8 cellular contexts compared by ENCODE assay signal in the genomic region with DNA sequence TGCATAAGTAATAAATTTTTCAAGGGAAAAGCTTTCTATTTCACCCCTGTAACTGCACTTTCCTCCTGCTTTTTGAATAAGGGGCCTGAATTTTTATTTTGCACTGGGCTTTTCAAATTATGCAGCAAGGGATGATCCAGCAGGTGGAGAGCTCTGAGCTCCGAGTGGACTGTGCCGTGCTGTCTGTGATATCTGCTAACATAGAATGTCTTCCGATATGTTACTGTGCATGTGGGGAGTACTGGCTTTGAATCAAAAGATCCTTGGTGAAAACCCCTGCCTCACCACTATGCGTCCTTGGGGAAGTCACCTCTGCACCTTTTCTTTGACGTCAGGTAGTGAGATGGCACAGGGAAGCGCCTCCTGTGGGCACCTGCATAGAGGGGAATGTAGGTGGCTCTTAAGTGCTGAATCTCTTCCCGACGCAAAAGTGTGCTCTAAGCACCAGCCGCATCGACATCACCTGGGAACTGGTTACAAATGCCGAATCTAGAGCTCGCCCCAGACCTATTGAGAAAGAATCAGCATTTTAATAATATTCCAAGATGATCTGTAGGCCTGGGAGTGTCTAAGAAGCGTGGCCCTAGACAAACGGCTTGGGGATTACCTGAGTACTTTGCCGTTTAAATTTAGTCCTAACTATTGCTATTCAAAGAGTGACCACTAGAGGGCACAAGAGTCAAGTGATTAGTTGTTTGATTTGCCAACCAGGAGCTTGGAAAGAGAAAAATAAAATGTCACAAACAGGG. TPM values are rescaled to one million over a fixed set of nuclear protein-coding genes. Genes with fewer than 3 reads are reported as not detected.
DNase-seq lines count a peak whose midpoint lies in the region; ATAC-seq and TF ChIP-seq lines count a peak whose summit lies in the region.

No MANE protein-coding gene starts in this region.

- H3K9me3 ChIP-seq in HCT116 (ENCODE audit: control insufficient read depth in 1 of 2, insufficient read depth in 1 of 2, low read depth in 1 of 2, low read length in 2 of 2), result no peaks in the 10 kb centered on the region
- H3K9me3 ChIP-seq in iPS-18a (ENCODE audit: control insufficient read depth, low read depth, low read length), result no peaks in the 10 kb centered on the region
- peaks cover 0 to 10% (median 3%) of the 10 kb centered on the region in 4 donors for H3K9me3 ChIP-seq in stomach

- H3K9me2 ChIP-seq in HCT116 (ENCODE audit: insufficient read depth), result no peaks in the 10 kb centered on the region

- RAD21 ChIA-PET in HCT116 (lab: Charles Lee; ENCODE audit: low non-redundant PET in 1 of 2, low total read pairs in 2 of 2, uncharacterized antibody in 2 of 2, unreplicated experiment in 2 of 2), result interaction anchor here (0.6 to 3.7 kb wide), 9 partner anchors 12 to 295 kb away, joined by 3 to 26 read pairs (median 6); no protein-coding TSS in a partner anchor

- TF ChIP-seq CTCF in HCT116 (IDR thresholded peaks at IDR 0.05 in 2 of 3, conservative IDR thresholded peaks at IDR 0.05 in 1 of 3; ENCODE audit: borderline replicate concordance in 1 of 3, insufficient read depth in 1 of 3, low read depth in 2 of 3, low read length in 2 of 3), result peak; percentile 55 to 92 (median 85); a peak in 5 of 6 replicates
- TF ChIP-seq CTCF in astrocyte of the spinal cord (IDR thresholded peaks at IDR 0.05; ENCODE audit: low read depth, low read length), result peak; percentile 77
- TF ChIP-seq CTCF in stomach (IDR thresholded peaks at IDR 0.05), result peak in 5 of 7 experiments; percentile 35 to 90 (median 86)

- DNase-seq in D341Med (ENCODE audit: low spot score) (peak; percentile 77), HCT116 (ENCODE audit: low read depth, low spot score) (peak; percentile 76), NCI-H345 treated with DMSO at 0.1 percent for 48 hours (lab: John Stamatoyannopoulos, UW; ENCODE audit: unreplicated experiment) (peak; percentile 79), astrocyte of the spinal cord (ENCODE audit: low read depth, low spot score) (peak; percentile 65), stomach (no peak)

- intact Hi-C loops in HCT116 (cut with micrococcal nuclease), result loop anchor here (1.0 kb wide), 4 partner anchors 77 to 296 kb away; no protein-coding TSS in a partner anchor
- intact Hi-C loops in stomach (cut with DNase I; ENCODE audit: low total_unique reads), result no loop called here

- H3K4me2 ChIP-seq in HCT116 (ENCODE audit: low read length), result peak overlapping the region; percentile 77

- H3K4me3 ChIP-seq in HCT116 (replicated peaks in 1 of 2; ENCODE audit: low read depth in 1 of 2, low read length in 2 of 2) (peak overlapping the region; percentile 30 to 44), astrocyte of the spinal cord (ENCODE audit: low read depth, low read length) (no peak overlapping the region), iPS-18a (ENCODE audit: low read length) (peak overlapping the region; percentile 56), stomach (no peak overlapping the region)

- no peak for TF ChIP-seq EP300 in stomach (IDR thresholded peaks at IDR 0.05)

- peak; percentile 93 for ATAC-seq in HCT116
- no peak for ATAC-seq in HG03460 (IDR thresholded peaks at IDR 0.05; ENCODE audit: unreplicated experiment)
- ATAC-seq in HG03432 (IDR thresholded peaks at IDR 0.05; ENCODE audit: unreplicated experiment), result no peak

- BruUV-seq in HCT116 (replicated peaks; lab: Mats Ljungman, UMichigan), result no TSS peak

- H2AFZ ChIP-seq in HCT116 (ENCODE audit: low read depth, low read length, poor library complexity, severe bottlenecking), result peak overlapping the region; percentile 90

- H3K79me2 ChIP-seq in HCT116 (ENCODE audit: insufficient read depth, low read length), result no peaks in the 10 kb centered on the region

- WGBS in stomach, 5 donors, result 11 to 21% (median 15%) methylated on average over 15 of the region's 15 CpGs

- H3K27me3 ChIP-seq in HCT116 (ENCODE audit: insufficient read depth, low read length), result no peaks in the 10 kb centered on the region
- H3K27me3 ChIP-seq in iPS-18a (ENCODE audit: control insufficient read depth, insufficient read depth, low read length), result no peaks in the 10 kb centered on the region
- H3K27me3 ChIP-seq in stomach, result peaks cover 0 to 57% (median 32%) of the 10 kb centered on the region in 3 donors

- TF ChIP-seq POLR2A in HCT116 (IDR thresholded peaks at IDR 0.05; ENCODE audit: borderline replicate concordance, extremely low read depth, insufficient read depth, insufficient read length) (no peak), stomach (IDR thresholded peaks at IDR 0.05) (no peak)

- H3K27ac ChIP-seq in HCT116 (ENCODE audit: low read depth, low read length) (no peak overlapping the region), iPS-18a (ENCODE audit: low read length) (no peak overlapping the region), stomach (no peak overlapping the region)

- H3K9ac ChIP-seq in HCT116 (ENCODE audit: low read length) (peak overlapping the region; percentile 26; the same call in 1 of the 2 replicates), iPS-18a (ENCODE audit: low read length) (no peak overlapping the region)

- H3K36me3 ChIP-seq in HCT116 (ENCODE audit: control insufficient read depth in 1 of 2, insufficient read depth in 2 of 2, low read length in 2 of 2) (no peaks in the 10 kb centered on the region), iPS-18a (ENCODE audit: control insufficient read depth, low read depth, low read length) (no peaks in the 10 kb centered on the region), stomach (no peaks in the 10 kb centered on the region)

- peaks cover 3 to 6% of the 10 kb centered on the region in 2 experiments; a peak in 3 of 4 replicates for H3K4me1 ChIP-seq in HCT116 (ENCODE audit: control insufficient read depth in 1 of 2, insufficient read depth in 2 of 2, low read length in 2 of 2)
- H3K4me1 ChIP-seq in iPS-18a (ENCODE audit: control insufficient read depth, low read depth, low read length), result peaks cover 12% of the 10 kb centered on the region
- peaks cover 0 to 8% (median 6%) of the 10 kb centered on the region in 4 donors for H3K4me1 ChIP-seq in stomach

- peak; percentile 83 for TF ChIP-seq RAD21 in HCT116 (IDR thresholded peaks at IDR 0.05; ENCODE audit: low read depth)

- no peaks in the 10 kb centered on the region for H4K20me1 ChIP-seq in HCT116 (ENCODE audit: insufficient read depth)

- in situ Hi-C loops in astrocyte of the spinal cord (cut with HindIII; ENCODE audit: low sequenced_read_pairs), result no loop called here

- CTCF ChIA-PET in HCT116 (lab: Charles Lee), result interaction anchor here (0.6 to 7.5 kb wide), 27 partner anchors 9 to 658 kb away, joined by 3 to 201 read pairs (median 4); a partner anchor contains a TSS

- POLR2A ChIA-PET in HCT116 (lab: Charles Lee), result no interaction called here

TF ChIP-seq in HCT116, 20 proteins besides CTCF, POLR2A, EP300 and RAD21:
- TF ChIP-seq SIN3A (IDR thresholded peaks at IDR 0.05; ENCODE audit: low read depth), result no peak
- TF ChIP-seq FOSL1 (IDR thresholded peaks at IDR 0.05; ENCODE audit: low read depth), result no peak
- no peak for TF ChIP-seq EGR1 (IDR thresholded peaks at IDR 0.05; ENCODE audit: low read depth)
- TF ChIP-seq TCF7L2 (IDR thresholded peaks at IDR 0.05; ENCODE audit: borderline replicate concordance, extremely low read depth, insufficient read depth, insufficient read length), result no peak
- TF ChIP-seq, protein P1, sequence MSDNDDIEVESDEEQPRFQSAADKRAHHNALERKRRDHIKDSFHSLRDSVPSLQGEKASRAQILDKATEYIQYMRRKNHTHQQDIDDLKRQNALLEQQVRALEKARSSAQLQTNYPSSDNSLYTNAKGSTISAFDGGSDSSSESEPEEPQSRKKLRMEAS (IDR thresholded peaks at IDR 0.05), result no peak
- TF ChIP-seq SP1 (IDR thresholded peaks at IDR 0.05; ENCODE audit: low read depth), result no peak
- no peak for TF ChIP-seq CBX3 (IDR thresholded peaks at IDR 0.05; ENCODE audit: low read depth)
- no peak for TF ChIP-seq ELF1 (IDR thresholded peaks at IDR 0.05; ENCODE audit: borderline replicate concordance, low read depth)

RNA-seq across cellular contexts. Expression of a gene that starts 19.2 kb away (rescaled TPM):
- total RNA-seq in HCT116 (2021; ENCODE audit: unreplicated experiment) (21.5 TPM), stomach (10 to 100 TPM; 13.8 to 60.7 (median 22.3) TPM)
- polyA plus RNA-seq in HCT116 (2012), result 17.3 and 26.4 TPM in 2 replicates
- 10 to 100 TPM in 1 of 3 donors, 1 to 10 TPM in 2; 4.1 to 11.6 (median 6.2) TPM for polyA plus RNA-seq in stomach

RNA-seq across cellular contexts. Expression of a gene that starts 50.1 kb away (rescaled TPM):
- total RNA-seq in HCT116 (2021; ENCODE audit: unreplicated experiment), result not detected
- polyA plus RNA-seq in HCT116 (2012), result not detected in 2 replicates
- 10 to 100 TPM in 1 of 5 donors, under 1 TPM in 2, not detected in 2; 0.18 to 10.3 (median 0.87) TPM for total RNA-seq in stomach
- polyA plus RNA-seq in stomach, result under 1 TPM; 0.40 to 0.62 (median 0.46) TPM

Comparison
In these comparisons a context has a peak if more than half of its experiments do, and no peak if none do; other contexts are left out.
1. H3K4me3 ChIP-seq: peak in HCT116 (2 of 2) and iPS-18a (single experiment); none in astrocyte of the spinal cord (single experiment) and stomach (0 of 4).
2. Peak in every context shown above with its lines, with median percentiles within 50 percentile points of each other: CTCF ChIP-seq.